In genomic region chr10:47139121-47139520, GRCh38 we compare ENCODE assay signal across 18 cellular contexts.
A peak's percentile ranks its signal among the peaks of the same experiment; 100 is the strongest.
DNase-seq lines count a peak whose midpoint lies in the region; ATAC-seq and TF ChIP-seq lines count a peak whose summit lies in the region.
"Had no signal": no experiment of that assay in that cellular context is flagged by ENCODE, and none has a peak within 500 bp of the region (broad histone marks: within the 10 kb centered on the region; RNA-seq: fewer than 3 reads in every experiment).

No MANE protein-coding gene starts in this region.

- H3K9me3 ChIP-seq in Loucy (ENCODE audit: insufficient read depth, low read depth, low read length) (no peaks in the 10 kb centered on the region), smooth muscle cell (replicated peaks; ENCODE audit: low read depth) (no peaks in the 10 kb centered on the region), spleen (no peaks in the 10 kb centered on the region)
- H3K9me3 ChIP-seq: SK-N-SH had no signal

- H2AFZ ChIP-seq in Loucy (ENCODE audit: low read length): no peak overlapping the region
- no peak overlapping the region for H2AFZ ChIP-seq in smooth muscle cell (ENCODE audit: low read depth)

- H3K4me2 ChIP-seq in Loucy (ENCODE audit: low read depth, low read length, poor library complexity, severe bottlenecking) (peak overlapping the region; percentile 74), smooth muscle cell (peak overlapping the region; percentile 83)
- H3K4me2 ChIP-seq: KMS-11 had no signal

- H4K20me1 ChIP-seq in Loucy (ENCODE audit: insufficient read depth, low read length, poor library complexity, severe bottlenecking): no peaks in the 10 kb centered on the region
- no peaks in the 10 kb centered on the region for H4K20me1 ChIP-seq in smooth muscle cell (ENCODE audit: low read depth)

- H3K36me3 ChIP-seq in Loucy (ENCODE audit: insufficient read depth, low read length): no peaks in the 10 kb centered on the region
- no peaks in the 10 kb centered on the region for H3K36me3 ChIP-seq in smooth muscle cell (ENCODE audit: low read depth)
- no peaks in the 10 kb centered on the region for H3K36me3 ChIP-seq in spleen

- H3K4me1 ChIP-seq in Loucy (ENCODE audit: insufficient read depth, low read length, poor library complexity, severe bottlenecking): peaks cover 61% of the 10 kb centered on the region
- peaks cover 8% of the 10 kb centered on the region for H3K4me1 ChIP-seq in smooth muscle cell (ENCODE audit: low read depth)
- peaks cover 0 to 1% (median 0%) of the 10 kb centered on the region in 6 donors for H3K4me1 ChIP-seq in spleen

- H3K9me2 ChIP-seq in Loucy (replicated peaks; ENCODE audit: low read depth, low read length): no peaks in the 10 kb centered on the region
- H3K9me2 ChIP-seq: SK-N-SH had no signal

- no peak for TF ChIP-seq POLR2A in spleen (IDR thresholded peaks at IDR 0.05)

- no peaks in the 10 kb centered on the region for H3K79me2 ChIP-seq in Loucy (ENCODE audit: insufficient read depth, low read length)
- no peaks in the 10 kb centered on the region for H3K79me2 ChIP-seq in smooth muscle cell (ENCODE audit: low read depth)

- DNase-seq in iris pigment epithelial cell (ENCODE audit: low read depth) (peak; percentile 12), smooth muscle cell (lab: John Stamatoyannopoulos, UW; ENCODE audit: unreplicated experiment) (no peak), spleen (no peak)
- DNase-seq in stimulated activated CD4-positive, alpha-beta T cell treated with anti-CD3 and anti-CD28 coated beads, Interleukin-2, amount 100 ng/mL, for 48 hours: no peak
- DNase-seq: C1 segment of cervical spinal cord; CD4-positive, alpha-beta memory T cell; COR-L47; NCI-H1092; NCI-H1417 treated with DMSO at 0.1 percent for 48 hours; NCI-H1694 treated with DMSO at 0.1 percent for 48 hours; NCI-H2081; NCI-H2227 treated with DMSO at 0.1 percent for 48 hours; NCI-H526 treated with DMSO at 0.1 percent for 48 hours; SK-N-SH had no signal

- WGBS in smooth muscle cell (ENCODE audit: low lambda C conversion rate): 46% methylated on average over 7 of the region's 7 CpGs
- 59 to 77% (median 70%) methylated on average over 7 of the region's 7 CpGs for WGBS in spleen, 5 donors

- H3K9ac ChIP-seq in Loucy (ENCODE audit: low read depth, low read length, poor library complexity, severe bottlenecking) (peak overlapping the region; percentile 63), smooth muscle cell (ENCODE audit: low read depth) (peak overlapping the region; percentile 84)
- H3K9ac ChIP-seq: KMS-11, SK-N-SH had no signal

- H3K27me3 ChIP-seq in Loucy (ENCODE audit: insufficient read depth, low read length, poor library complexity, severe bottlenecking): no peaks in the 10 kb centered on the region
- H3K27me3 ChIP-seq in smooth muscle cell (ENCODE audit: low read depth): no peaks in the 10 kb centered on the region
- no peaks in the 10 kb centered on the region for H3K27me3 ChIP-seq in spleen (replicated peaks in 1 of 7)

- intact Hi-C loops in spleen (cut with DNase I; ENCODE audit: low total_unique reads): no loop called here

- H3K27ac ChIP-seq in smooth muscle cell (ENCODE audit: low read depth) (peak overlapping the region; percentile 99), spleen (no peak overlapping the region)
- H3K27ac ChIP-seq: KMS-11 had no signal

- no peak for ATAC-seq in GM21447 (IDR thresholded peaks at IDR 0.05; ENCODE audit: unreplicated experiment)

- peaks cover 9% of the 10 kb centered on the region; the same call in 1 of the 2 replicates for H3F3A ChIP-seq in Loucy (ENCODE audit: low read depth)
- no peaks in the 10 kb centered on the region for H3F3A ChIP-seq in smooth muscle cell (ENCODE audit: low read depth)

- no peak for TF ChIP-seq CTCF in Loucy (conservative IDR thresholded peaks at IDR 0.05; ENCODE audit: low read length)
- no peak for TF ChIP-seq CTCF in WI38 (IDR thresholded peaks at IDR 0.05; ENCODE audit: low read depth, low read length)
- no peak for TF ChIP-seq CTCF in smooth muscle cell (IDR thresholded peaks at IDR 0.05; ENCODE audit: borderline replicate concordance, insufficient read depth, poor library complexity, severe bottlenecking)
- TF ChIP-seq CTCF in spleen (IDR thresholded peaks at IDR 0.05 in 8 of 11, conservative IDR thresholded peaks at IDR 0.05 in 3 of 11): no peak

- H3K4me3 ChIP-seq in Loucy (ENCODE audit: low read length, poor library complexity, severe bottlenecking) (peak overlapping the region; percentile 56), WI38 (ENCODE audit: low read depth, low read length) (peak overlapping the region; percentile 31; the same call in 1 of the 2 replicates), smooth muscle cell (peak overlapping the region; percentile 11), spleen (no peak overlapping the region)

Comparison
In these comparisons a context has a peak if more than half of its experiments do, and no peak if none do; other contexts are left out.
1. H3K4me3 ChIP-seq: peak in Loucy (single experiment), WI38 (single experiment) and smooth muscle cell (single experiment); none in spleen (0 of 8).